ENCODE assay signal across 1 cellular context in the genomic region with DNA sequence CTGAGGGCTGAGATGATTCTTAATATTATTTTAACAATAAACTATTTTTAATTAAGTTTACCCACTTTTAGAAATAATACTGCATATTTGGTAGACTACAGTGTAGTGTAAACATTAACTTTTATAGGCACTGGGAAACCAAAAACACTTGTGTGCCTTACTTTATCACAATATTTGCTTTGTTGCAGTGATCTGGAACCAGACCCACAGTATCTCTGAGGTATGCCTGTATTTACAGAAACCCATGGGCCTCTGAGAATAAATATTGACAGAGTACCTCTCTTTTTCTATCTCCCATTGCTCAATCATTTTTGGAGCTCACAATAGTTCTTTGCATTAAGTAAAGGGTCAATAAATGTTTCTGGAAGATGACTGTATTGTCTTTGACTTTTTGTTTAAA.
TF ChIP-seq lines count a peak whose summit lies in the region.

No MANE protein-coding gene starts in this region.

TF ChIP-seq in HepG2, 621 proteins besides CTCF, POLR2A, EP300 and RAD21 (continued from another document and continues in another):
- TF ChIP-seq, protein P1, sequence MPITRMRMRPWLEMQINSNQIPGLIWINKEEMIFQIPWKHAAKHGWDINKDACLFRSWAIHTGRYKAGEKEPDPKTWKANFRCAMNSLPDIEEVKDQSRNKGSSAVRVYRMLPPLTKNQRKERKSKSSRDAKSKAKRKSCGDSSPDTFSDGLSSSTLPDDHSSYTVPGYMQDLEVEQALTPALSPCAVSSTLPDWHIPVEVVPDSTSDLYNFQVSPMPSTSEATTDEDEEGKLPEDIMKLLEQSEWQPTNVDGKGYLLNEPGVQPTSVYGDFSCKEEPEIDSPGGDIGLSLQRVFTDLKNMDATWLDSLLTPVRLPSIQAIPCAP (CRISPR knock-in tag; IDR thresholded peaks at IDR 0.05; ENCODE audit: low read depth): no peak
- TF ChIP-seq RBFOX2 (IDR thresholded peaks at IDR 0.05; ENCODE audit: low read depth, low read length): no peak
- TF ChIP-seq TFAP4 (IDR thresholded peaks at IDR 0.05; ENCODE audit: borderline replicate concordance, low read depth): 0 out of 2 replicates have a peak, but pooled peaks have one; percentile 58
- peak; percentile 94 for TF ChIP-seq CREM (IDR thresholded peaks at IDR 0.05)
- no peak for TF ChIP-seq CREM (CRISPR knock-in tag; IDR thresholded peaks at IDR 0.05)
- no peak for TF ChIP-seq ZBTB1 (CRISPR knock-in tag; IDR thresholded peaks at IDR 0.05; ENCODE audit: borderline replicate concordance)
- no peak for TF ChIP-seq RARG (CRISPR knock-in tag; IDR thresholded peaks at IDR 0.05; ENCODE audit: low read depth)
- TF ChIP-seq TP53 (CRISPR knock-in tag; conservative IDR thresholded peaks at IDR 0.05): no peak
- no peak; the same call in 1 of the 2 replicates for TF ChIP-seq ESRRA (CRISPR knock-in tag; IDR thresholded peaks at IDR 0.05; ENCODE audit: low read depth)
- peak; percentile 85; the same call in 1 of the 2 replicates for TF ChIP-seq ZBED4 (CRISPR knock-in tag; IDR thresholded peaks at IDR 0.05; ENCODE audit: borderline replicate concordance)
- TF ChIP-seq RFXAP (CRISPR knock-in tag; IDR thresholded peaks at IDR 0.05; ENCODE audit: borderline replicate concordance): no peak
- TF ChIP-seq, protein P2, sequence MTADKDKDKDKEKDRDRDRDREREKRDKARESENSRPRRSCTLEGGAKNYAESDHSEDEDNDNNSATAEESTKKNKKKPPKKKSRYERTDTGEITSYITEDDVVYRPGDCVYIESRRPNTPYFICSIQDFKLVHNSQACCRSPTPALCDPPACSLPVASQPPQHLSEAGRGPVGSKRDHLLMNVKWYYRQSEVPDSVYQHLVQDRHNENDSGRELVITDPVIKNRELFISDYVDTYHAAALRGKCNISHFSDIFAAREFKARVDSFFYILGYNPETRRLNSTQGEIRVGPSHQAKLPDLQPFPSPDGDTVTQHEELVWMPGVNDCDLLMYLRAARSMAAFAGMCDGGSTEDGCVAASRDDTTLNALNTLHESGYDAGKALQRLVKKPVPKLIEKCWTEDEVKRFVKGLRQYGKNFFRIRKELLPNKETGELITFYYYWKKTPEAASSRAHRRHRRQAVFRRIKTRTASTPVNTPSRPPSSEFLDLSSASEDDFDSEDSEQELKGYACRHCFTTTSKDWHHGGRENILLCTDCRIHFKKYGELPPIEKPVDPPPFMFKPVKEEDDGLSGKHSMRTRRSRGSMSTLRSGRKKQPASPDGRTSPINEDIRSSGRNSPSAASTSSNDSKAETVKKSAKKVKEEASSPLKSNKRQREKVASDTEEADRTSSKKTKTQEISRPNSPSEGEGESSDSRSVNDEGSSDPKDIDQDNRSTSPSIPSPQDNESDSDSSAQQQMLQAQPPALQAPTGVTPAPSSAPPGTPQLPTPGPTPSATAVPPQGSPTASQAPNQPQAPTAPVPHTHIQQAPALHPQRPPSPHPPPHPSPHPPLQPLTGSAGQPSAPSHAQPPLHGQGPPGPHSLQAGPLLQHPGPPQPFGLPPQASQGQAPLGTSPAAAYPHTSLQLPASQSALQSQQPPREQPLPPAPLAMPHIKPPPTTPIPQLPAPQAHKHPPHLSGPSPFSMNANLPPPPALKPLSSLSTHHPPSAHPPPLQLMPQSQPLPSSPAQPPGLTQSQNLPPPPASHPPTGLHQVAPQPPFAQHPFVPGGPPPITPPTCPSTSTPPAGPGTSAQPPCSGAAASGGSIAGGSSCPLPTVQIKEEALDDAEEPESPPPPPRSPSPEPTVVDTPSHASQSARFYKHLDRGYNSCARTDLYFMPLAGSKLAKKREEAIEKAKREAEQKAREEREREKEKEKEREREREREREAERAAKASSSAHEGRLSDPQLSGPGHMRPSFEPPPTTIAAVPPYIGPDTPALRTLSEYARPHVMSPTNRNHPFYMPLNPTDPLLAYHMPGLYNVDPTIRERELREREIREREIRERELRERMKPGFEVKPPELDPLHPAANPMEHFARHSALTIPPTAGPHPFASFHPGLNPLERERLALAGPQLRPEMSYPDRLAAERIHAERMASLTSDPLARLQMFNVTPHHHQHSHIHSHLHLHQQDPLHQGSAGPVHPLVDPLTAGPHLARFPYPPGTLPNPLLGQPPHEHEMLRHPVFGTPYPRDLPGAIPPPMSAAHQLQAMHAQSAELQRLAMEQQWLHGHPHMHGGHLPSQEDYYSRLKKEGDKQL (CRISPR knock-in tag; IDR thresholded peaks at IDR 0.05; ENCODE audit: low read depth): peak; percentile 99
- no peak for TF ChIP-seq FOSL1 (CRISPR knock-in tag; IDR thresholded peaks at IDR 0.05; ENCODE audit: borderline replicate concordance)
- peak; percentile 69 for TF ChIP-seq ONECUT2 (CRISPR knock-in tag; IDR thresholded peaks at IDR 0.05)
- no peak for TF ChIP-seq ZNF737 (CRISPR knock-in tag; IDR thresholded peaks at IDR 0.05; ENCODE audit: borderline replicate concordance)
- TF ChIP-seq SNAI1 (CRISPR knock-in tag; IDR thresholded peaks at IDR 0.05; ENCODE audit: borderline replicate concordance): 0 out of 2 replicates have a peak, but pooled peaks have one; percentile 54
- TF ChIP-seq MTERF4 (CRISPR knock-in tag; IDR thresholded peaks at IDR 0.05): no peak
- TF ChIP-seq, protein P3, sequence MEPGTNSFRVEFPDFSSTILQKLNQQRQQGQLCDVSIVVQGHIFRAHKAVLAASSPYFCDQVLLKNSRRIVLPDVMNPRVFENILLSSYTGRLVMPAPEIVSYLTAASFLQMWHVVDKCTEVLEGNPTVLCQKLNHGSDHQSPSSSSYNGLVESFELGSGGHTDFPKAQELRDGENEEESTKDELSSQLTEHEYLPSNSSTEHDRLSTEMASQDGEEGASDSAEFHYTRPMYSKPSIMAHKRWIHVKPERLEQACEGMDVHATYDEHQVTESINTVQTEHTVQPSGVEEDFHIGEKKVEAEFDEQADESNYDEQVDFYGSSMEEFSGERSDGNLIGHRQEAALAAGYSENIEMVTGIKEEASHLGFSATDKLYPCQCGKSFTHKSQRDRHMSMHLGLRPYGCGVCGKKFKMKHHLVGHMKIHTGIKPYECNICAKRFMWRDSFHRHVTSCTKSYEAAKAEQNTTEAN (CRISPR knock-in tag; conservative IDR thresholded peaks at IDR 0.05): no peak; the same call in 1 of the 2 replicates
- TF ChIP-seq STAG1 (CRISPR knock-in tag; IDR thresholded peaks at IDR 0.05): peak; percentile 34; the same call in 1 of the 2 replicates
- no peak for TF ChIP-seq ZNF567 (CRISPR knock-in tag; IDR thresholded peaks at IDR 0.05; ENCODE audit: borderline replicate concordance)
- no peak for TF ChIP-seq FLYWCH1 (CRISPR knock-in tag; IDR thresholded peaks at IDR 0.05)
- peak; percentile 100 for TF ChIP-seq HMG20A (CRISPR knock-in tag; IDR thresholded peaks at IDR 0.05; ENCODE audit: borderline replicate concordance)
- peak; percentile 79 for TF ChIP-seq MEF2D (CRISPR knock-in tag; IDR thresholded peaks at IDR 0.05)
- peak; percentile 91 for TF ChIP-seq SMARCE1 (IDR thresholded peaks at IDR 0.05; ENCODE audit: borderline replicate concordance)
- TF ChIP-seq YY1 (IDR thresholded peaks at IDR 0.05; ENCODE audit: insufficient read depth, insufficient replicate concordance, low read depth, low read length): no peak
- no peak for TF ChIP-seq ZNF17 (CRISPR knock-in tag; IDR thresholded peaks at IDR 0.05)
- TF ChIP-seq HOXA7 (CRISPR knock-in tag; IDR thresholded peaks at IDR 0.05): no peak
- no peak for TF ChIP-seq GPBP1L1 (CRISPR knock-in tag; IDR thresholded peaks at IDR 0.05)
- TF ChIP-seq ZNF569 (CRISPR knock-in tag; IDR thresholded peaks at IDR 0.05; ENCODE audit: borderline replicate concordance): no peak
- TF ChIP-seq ZNF264 (CRISPR knock-in tag; IDR thresholded peaks at IDR 0.05): 0 out of 2 replicates have a peak, but pooled peaks have one; percentile 40
- TF ChIP-seq TMF1 (CRISPR knock-in tag; IDR thresholded peaks at IDR 0.05; ENCODE audit: low read depth): 0 out of 2 replicates have a peak, but pooled peaks have one; percentile 36
- TF ChIP-seq, protein P4, sequence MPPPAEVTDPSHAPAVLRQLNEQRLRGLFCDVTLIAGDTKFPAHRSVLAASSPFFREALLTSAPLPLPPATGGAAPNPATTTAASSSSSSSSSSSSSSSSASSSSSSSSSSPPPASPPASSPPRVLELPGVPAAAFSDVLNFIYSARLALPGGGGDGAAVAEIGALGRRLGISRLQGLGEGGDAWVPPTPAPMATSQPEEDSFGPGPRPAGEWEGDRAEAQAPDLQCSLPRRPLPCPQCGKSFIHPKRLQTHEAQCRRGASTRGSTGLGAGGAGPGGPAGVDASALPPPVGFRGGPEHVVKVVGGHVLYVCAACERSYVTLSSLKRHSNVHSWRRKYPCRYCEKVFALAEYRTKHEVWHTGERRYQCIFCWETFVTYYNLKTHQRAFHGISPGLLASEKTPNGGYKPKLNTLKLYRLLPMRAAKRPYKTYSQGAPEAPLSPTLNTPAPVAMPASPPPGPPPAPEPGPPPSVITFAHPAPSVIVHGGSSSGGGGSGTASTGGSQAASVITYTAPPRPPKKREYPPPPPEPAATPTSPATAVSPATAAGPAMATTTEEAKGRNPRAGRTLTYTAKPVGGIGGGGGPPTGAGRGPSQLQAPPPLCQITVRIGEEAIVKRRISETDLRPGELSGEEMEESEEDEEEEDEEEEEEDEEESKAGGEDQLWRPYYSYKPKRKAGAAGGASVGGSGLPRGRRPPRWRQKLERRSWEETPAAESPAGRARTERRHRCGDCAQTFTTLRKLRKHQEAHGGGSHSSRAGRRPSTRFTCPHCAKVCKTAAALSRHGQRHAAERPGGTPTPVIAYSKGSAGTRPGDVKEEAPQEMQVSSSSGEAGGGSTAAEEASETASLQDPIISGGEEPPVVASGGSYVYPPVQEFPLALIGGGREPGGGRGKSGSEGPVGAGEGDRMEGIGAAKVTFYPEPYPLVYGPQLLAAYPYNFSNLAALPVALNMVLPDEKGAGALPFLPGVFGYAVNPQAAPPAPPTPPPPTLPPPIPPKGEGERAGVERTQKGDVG (CRISPR knock-in tag; IDR thresholded peaks at IDR 0.05; ENCODE audit: borderline replicate concordance): no peak
- no peak for TF ChIP-seq POLR2AphosphoS2 (IDR thresholded peaks at IDR 0.05; ENCODE audit: low read depth, low read length)
- TF ChIP-seq, protein P5, sequence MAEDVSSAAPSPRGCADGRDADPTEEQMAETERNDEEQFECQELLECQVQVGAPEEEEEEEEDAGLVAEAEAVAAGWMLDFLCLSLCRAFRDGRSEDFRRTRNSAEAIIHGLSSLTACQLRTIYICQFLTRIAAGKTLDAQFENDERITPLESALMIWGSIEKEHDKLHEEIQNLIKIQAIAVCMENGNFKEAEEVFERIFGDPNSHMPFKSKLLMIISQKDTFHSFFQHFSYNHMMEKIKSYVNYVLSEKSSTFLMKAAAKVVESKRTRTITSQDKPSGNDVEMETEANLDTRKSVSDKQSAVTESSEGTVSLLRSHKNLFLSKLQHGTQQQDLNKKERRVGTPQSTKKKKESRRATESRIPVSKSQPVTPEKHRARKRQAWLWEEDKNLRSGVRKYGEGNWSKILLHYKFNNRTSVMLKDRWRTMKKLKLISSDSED (CRISPR knock-in tag; IDR thresholded peaks at IDR 0.05): no peak
- no peak; the same call in 1 of the 2 replicates for TF ChIP-seq KMT2A (CRISPR knock-in tag; IDR thresholded peaks at IDR 0.05)
